Comparison of ENCODE assay signal across 22 cellular contexts in genomic region chr2:11094021-11094810, GRCh38.
"Had no signal": no experiment of that assay in that cellular context is flagged by ENCODE, and none has a peak within 500 bp of the region (broad histone marks: within the 10 kb centered on the region; RNA-seq: fewer than 3 reads in every experiment).

No MANE protein-coding gene starts in this region.

- H3K4me3 Mint-ChIP-seq: effector memory CD8-positive, alpha-beta T cell; immature natural killer cell; naive thymus-derived CD8-positive, alpha-beta T cell; stimulated activated effector memory CD8-positive, alpha-beta T cell treated with anti-CD3 and anti-CD28 coated beads, Interleukin-12 subunit alpha, Interleukin-12 subunit beta, amount 100 ng/mL, for 72 hours; stimulated activated naive CD8-positive, alpha-beta T cell treated with anti-CD3 and anti-CD28 coated beads, Interleukin-15, Interleukin-2, amounts not matched to agents 100 ng/mL and 50 ng/mL, for 24 hours had no signal

- H3K9me3 Mint-ChIP-seq: effector memory CD8-positive, alpha-beta T cell; immature natural killer cell; naive thymus-derived CD8-positive, alpha-beta T cell; stimulated activated effector memory CD8-positive, alpha-beta T cell treated with anti-CD3 and anti-CD28 coated beads, Interleukin-12 subunit alpha, Interleukin-12 subunit beta, amount 100 ng/mL, for 72 hours; stimulated activated naive CD8-positive, alpha-beta T cell treated with anti-CD3 and anti-CD28 coated beads, Interleukin-15, Interleukin-2, amounts not matched to agents 100 ng/mL and 50 ng/mL, for 24 hours had no signal

- FAIRE-seq: kidney, urothelium cell line had no signal

- H3K27me3 ChIP-seq: right lobe of liver, transverse colon had no signal

- ATAC-seq: effector memory CD8-positive, alpha-beta T cell; gastroesophageal sphincter; left cardiac atrium; mucosa of descending colon; naive thymus-derived CD8-positive, alpha-beta T cell; psoas muscle; right lobe of liver had no signal

- H3K4me1 ChIP-seq: esophagus squamous epithelium, gastroesophageal sphincter, right lobe of liver, transverse colon had no signal

- H3K27ac ChIP-seq: epithelial cell of prostate, esophagus squamous epithelium, gastroesophageal sphincter, psoas muscle, right lobe of liver, thoracic aorta, transverse colon had no signal

- H3K27ac Mint-ChIP-seq: effector memory CD8-positive, alpha-beta T cell; immature natural killer cell; stimulated activated effector memory CD8-positive, alpha-beta T cell treated with anti-CD3 and anti-CD28 coated beads, Interleukin-12 subunit alpha, Interleukin-12 subunit beta, amount 100 ng/mL, for 72 hours; stimulated activated naive CD8-positive, alpha-beta T cell treated with anti-CD3 and anti-CD28 coated beads, Interleukin-15, Interleukin-2, amounts not matched to agents 100 ng/mL and 50 ng/mL, for 24 hours had no signal

- H3K36me3 ChIP-seq: esophagus squamous epithelium, gastroesophageal sphincter, right lobe of liver, thoracic aorta, transverse colon had no signal

- DNase-seq: effector memory CD8-positive, alpha-beta T cell; esophagus squamous epithelium; foreskin fibroblast; glutamatergic neuron; immature natural killer cell; kidney; left cardiac atrium; mammary epithelial cell; mucosa of descending colon; naive thymus-derived CD8-positive, alpha-beta T cell; psoas muscle; retina; right lobe of liver; stimulated activated CD4-positive, alpha-beta T cell treated with anti-CD3 and anti-CD28 coated beads, Interleukin-4, amount 100 ng/mL, for 1 hour; stimulated activated CD8-positive, alpha-beta memory T cell treated with anti-CD3 and anti-CD28 coated beads, Interleukin-4, amount 100 ng/mL, for 48 hours; transverse colon had no signal

- H3K4me3 ChIP-seq: esophagus squamous epithelium, gastroesophageal sphincter, mucosa of descending colon, psoas muscle, right lobe of liver, thoracic aorta, transverse colon had no signal

- H3K4me1 Mint-ChIP-seq: immature natural killer cell; naive thymus-derived CD8-positive, alpha-beta T cell; stimulated activated effector memory CD8-positive, alpha-beta T cell treated with anti-CD3 and anti-CD28 coated beads, Interleukin-12 subunit alpha, Interleukin-12 subunit beta, amount 100 ng/mL, for 72 hours had no signal

- H3K36me3 Mint-ChIP-seq: immature natural killer cell; naive thymus-derived CD8-positive, alpha-beta T cell; stimulated activated effector memory CD8-positive, alpha-beta T cell treated with anti-CD3 and anti-CD28 coated beads, Interleukin-12 subunit alpha, Interleukin-12 subunit beta, amount 100 ng/mL, for 72 hours had no signal

- H3K9me3 ChIP-seq: esophagus squamous epithelium, gastroesophageal sphincter, mucosa of descending colon, psoas muscle, right lobe of liver, thoracic aorta, transverse colon had no signal

- H3K27me3 Mint-ChIP-seq: stimulated activated naive CD8-positive, alpha-beta T cell treated with anti-CD3 and anti-CD28 coated beads, Interleukin-15, Interleukin-2, amounts not matched to agents 100 ng/mL and 50 ng/mL, for 24 hours had no signal
